Comparison of ENCODE assay signal across 18 cellular contexts in the genomic region with DNA sequence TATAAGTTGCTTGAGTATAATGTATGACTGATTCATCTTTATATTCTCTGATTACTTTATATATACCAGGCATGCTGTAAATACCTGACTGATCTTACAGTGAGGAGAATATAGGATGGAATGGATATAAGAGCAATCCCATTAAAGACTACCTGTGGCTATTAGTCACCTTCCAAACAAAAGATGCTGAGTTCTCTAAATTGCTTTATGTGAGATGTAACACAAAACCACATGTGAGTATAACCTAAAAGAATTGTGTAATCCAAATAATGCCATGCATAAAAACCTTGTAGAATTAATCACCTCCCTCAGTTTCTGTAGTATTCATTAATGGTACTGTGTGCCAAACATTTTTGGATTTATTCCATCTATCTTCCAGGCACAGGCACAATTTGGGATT.
"Had no signal": no experiment of that assay in that cellular context is flagged by ENCODE, and none has a peak within 500 bp of the region (broad histone marks: within the 10 kb centered on the region; RNA-seq: fewer than 3 reads in every experiment).

No MANE protein-coding gene starts in this region.

- H3K9ac ChIP-seq: neural progenitor cell had no signal

- H3K36me3 ChIP-seq: lower lobe of right lung, neural progenitor cell, ovary, prostate gland, right atrium auricular region, spleen, thoracic aorta, vagina had no signal

- H3K4me1 ChIP-seq: lower lobe of right lung, neural progenitor cell, prostate gland, right atrium auricular region, spleen, vagina had no signal

- H3K36me3 Mint-ChIP-seq: activated naive CD4-positive, alpha-beta T cell treated with anti-CD3 and anti-CD28 coated beads, Interleukin-2, amount 50 U/mL, for 24 hours; naive thymus-derived CD4-positive, alpha-beta T cell; neural progenitor cell; type B pancreatic cell; WTC11 had no signal

- H3K4me1 Mint-ChIP-seq: activated naive CD4-positive, alpha-beta T cell treated with anti-CD3 and anti-CD28 coated beads, Interleukin-2, amount 50 U/mL, for 24 hours; neural progenitor cell had no signal

- H3K27me3 ChIP-seq: neural progenitor cell, ovary, right atrium auricular region, spleen, vagina had no signal

- H3K9me3 ChIP-seq: lower lobe of right lung, ovary, prostate gland, right atrium auricular region, spleen, thoracic aorta, vagina had no signal

- H3K27ac Mint-ChIP-seq: activated naive CD4-positive, alpha-beta T cell treated with anti-CD3 and anti-CD28 coated beads, Interleukin-2, amount 50 U/mL, for 24 hours; naive thymus-derived CD4-positive, alpha-beta T cell; neural progenitor cell; type B pancreatic cell; WTC11 had no signal

- DNase-seq: activated gamma-delta T cell treated with Interleukin-2 at 50 U/mL for 16 hours; activated T-cell treated with anti-CD3 and anti-CD28 coated beads, Interleukin-2, amount 50 U/mL, for 1 hour; anterior cingulate cortex; lower lobe of right lung; naive thymus-derived CD4-positive, alpha-beta T cell; ovary; spleen; stimulated activated CD4-positive, alpha-beta T cell treated with anti-CD3 and anti-CD28 coated beads, Interleukin-4, amount 100 ng/mL, for 1 hour; stimulated activated naive CD4-positive, alpha-beta T cell had no signal

- H3K4me3 ChIP-seq: coronary artery, lower lobe of right lung, neural progenitor cell, ovary, prostate gland, right atrium auricular region, spleen, thoracic aorta, vagina had no signal

- H3K27me3 Mint-ChIP-seq: activated naive CD4-positive, alpha-beta T cell treated with anti-CD3 and anti-CD28 coated beads, Interleukin-2, amount 50 U/mL, for 24 hours; naive thymus-derived CD4-positive, alpha-beta T cell; type B pancreatic cell had no signal

- H2AFZ ChIP-seq: neural progenitor cell had no signal

- H3K27ac ChIP-seq: coronary artery, lower lobe of right lung, neural progenitor cell, ovary, prostate gland, right atrium auricular region, spleen, thoracic aorta, vagina had no signal

- H3K4me2 ChIP-seq: neural progenitor cell had no signal

- H3K9me3 Mint-ChIP-seq: activated naive CD4-positive, alpha-beta T cell treated with anti-CD3 and anti-CD28 coated beads, Interleukin-2, amount 50 U/mL, for 24 hours; neural progenitor cell; type B pancreatic cell; WTC11 had no signal

- H3K4me3 Mint-ChIP-seq: activated naive CD4-positive, alpha-beta T cell treated with anti-CD3 and anti-CD28 coated beads, Interleukin-2, amount 50 U/mL, for 24 hours; naive thymus-derived CD4-positive, alpha-beta T cell; neural progenitor cell; type B pancreatic cell; WTC11 had no signal
